Comparison of ENCODE assay signal across 23 cellular contexts in genomic region chr12:60872219-60872618, GRCh38.
"Had no signal": no experiment of that assay in that cellular context is flagged by ENCODE, and none has a peak within 500 bp of the region (broad histone marks: within the 10 kb centered on the region; RNA-seq: fewer than 3 reads in every experiment).

No MANE protein-coding gene starts in this region.

- H3K9me3 ChIP-seq: suprapubic skin, tibial artery had no signal

- DNase-seq: activated CD4-positive, alpha-beta T cell treated with anti-CD3 and anti-CD28 coated beads for 4 hours; activated CD4-positive, alpha-beta T cell treated with anti-CD3 and anti-CD28 coated beads, Interleukin-2, amount 50 U/mL, for 4 hours; activated naive CD4-positive, alpha-beta T cell treated with Interleukin-2 at 50 U/mL for 16 hours; activated T-cell treated with anti-CD3 and anti-CD28 coated beads for 4 hours; activated T-cell treated with anti-CD3 and anti-CD28 coated beads, Interleukin-2, amount 50 U/mL, for 72 hours; anterior cingulate cortex; effector CD8-positive, alpha-beta T cell; esophagus squamous epithelium; foreskin melanocyte; heart right ventricle; left ventricle myocardium inferior; naive thymus-derived CD4-positive, alpha-beta T cell; nucleus accumbens; psoas muscle; stimulated activated CD4-positive, alpha-beta T cell treated with anti-CD3 and anti-CD28 coated beads, Interleukin-15, amount 100 ng/mL, for 24 hours; stimulated activated CD4-positive, alpha-beta T cell treated with anti-CD3 and anti-CD28 coated beads, Interleukin-2, amount 100 ng/mL, for 24 hours; stimulated activated naive CD4-positive, alpha-beta T cell; T-helper 9 cell; tibial artery had no signal

- H3K4me1 ChIP-seq: esophagus squamous epithelium, heart right ventricle, left ventricle myocardium inferior, parathyroid adenoma, psoas muscle, suprapubic skin, tibial artery had no signal

- H3K27me3 ChIP-seq: esophagus squamous epithelium, heart right ventricle, suprapubic skin had no signal

- H3K4me3 ChIP-seq: esophagus squamous epithelium, heart right ventricle, left ventricle myocardium inferior, psoas muscle, suprapubic skin, tibial artery had no signal

- H3K27ac ChIP-seq: epithelial cell of prostate, esophagus squamous epithelium, heart right ventricle, left ventricle myocardium inferior, parathyroid adenoma, psoas muscle, suprapubic skin, tibial artery, VCaP had no signal

- H3K36me3 ChIP-seq: esophagus squamous epithelium, heart right ventricle, left ventricle myocardium inferior, suprapubic skin, tibial artery had no signal
